In genomic region chr9:113387560-113388230, GRCh38 we compare ENCODE assay signal across 1 cellular context.
A peak's percentile ranks its signal among the peaks of the same experiment; 100 is the strongest.
TF ChIP-seq lines count a peak whose summit lies in the region.

No MANE protein-coding gene starts in this region.

TF ChIP-seq in HepG2, 621 proteins besides CTCF, POLR2A, EP300 and RAD21 (continued from another document and continues in another):
- TF ChIP-seq, protein P1, sequence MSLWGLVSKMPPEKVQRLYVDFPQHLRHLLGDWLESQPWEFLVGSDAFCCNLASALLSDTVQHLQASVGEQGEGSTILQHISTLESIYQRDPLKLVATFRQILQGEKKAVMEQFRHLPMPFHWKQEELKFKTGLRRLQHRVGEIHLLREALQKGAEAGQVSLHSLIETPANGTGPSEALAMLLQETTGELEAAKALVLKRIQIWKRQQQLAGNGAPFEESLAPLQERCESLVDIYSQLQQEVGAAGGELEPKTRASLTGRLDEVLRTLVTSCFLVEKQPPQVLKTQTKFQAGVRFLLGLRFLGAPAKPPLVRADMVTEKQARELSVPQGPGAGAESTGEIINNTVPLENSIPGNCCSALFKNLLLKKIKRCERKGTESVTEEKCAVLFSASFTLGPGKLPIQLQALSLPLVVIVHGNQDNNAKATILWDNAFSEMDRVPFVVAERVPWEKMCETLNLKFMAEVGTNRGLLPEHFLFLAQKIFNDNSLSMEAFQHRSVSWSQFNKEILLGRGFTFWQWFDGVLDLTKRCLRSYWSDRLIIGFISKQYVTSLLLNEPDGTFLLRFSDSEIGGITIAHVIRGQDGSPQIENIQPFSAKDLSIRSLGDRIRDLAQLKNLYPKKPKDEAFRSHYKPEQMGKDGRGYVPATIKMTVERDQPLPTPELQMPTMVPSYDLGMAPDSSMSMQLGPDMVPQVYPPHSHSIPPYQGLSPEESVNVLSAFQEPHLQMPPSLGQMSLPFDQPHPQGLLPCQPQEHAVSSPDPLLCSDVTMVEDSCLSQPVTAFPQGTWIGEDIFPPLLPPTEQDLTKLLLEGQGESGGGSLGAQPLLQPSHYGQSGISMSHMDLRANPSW (CRISPR knock-in tag; IDR thresholded peaks at IDR 0.05; ENCODE audit: borderline replicate concordance), result peak; percentile 81
- TF ChIP-seq ZNF570 (CRISPR knock-in tag; IDR thresholded peaks at IDR 0.05; ENCODE audit: borderline replicate concordance) (no peak), ERF (CRISPR knock-in tag; IDR thresholded peaks at IDR 0.05) (peak; percentile 32; the same call in 1 of the 2 replicates), NFIB (CRISPR knock-in tag; IDR thresholded peaks at IDR 0.05; ENCODE audit: borderline replicate concordance) (no peak), POGK (CRISPR knock-in tag; conservative IDR thresholded peaks at IDR 0.05) (peak; percentile 72; the same call in 1 of the 2 replicates), ZNF335 (CRISPR knock-in tag; IDR thresholded peaks at IDR 0.05) (no peak), ZNF512B (CRISPR knock-in tag; IDR thresholded peaks at IDR 0.05; ENCODE audit: borderline replicate concordance) (no peak), ZFP36L1 (CRISPR knock-in tag; IDR thresholded peaks at IDR 0.05) (no peak), HMG20A (CRISPR knock-in tag; IDR thresholded peaks at IDR 0.05; ENCODE audit: borderline replicate concordance) (peak; percentile 55), ZNF547 (CRISPR knock-in tag; IDR thresholded peaks at IDR 0.05) (0 out of 2 replicates have a peak, but pooled peaks have one; percentile 10), ZNF772 (CRISPR knock-in tag; IDR thresholded peaks at IDR 0.05) (no peak; the same call in 1 of the 2 replicates), SMAD9 (CRISPR knock-in tag; IDR thresholded peaks at IDR 0.05) (no peak), ZNF770 (CRISPR knock-in tag; IDR thresholded peaks at IDR 0.05) (no peak), RBFOX2 (IDR thresholded peaks at IDR 0.05; ENCODE audit: low read depth, low read length) (0 out of 2 replicates have a peak, but pooled peaks have one; percentile 11), NR2F6 (IDR thresholded peaks at IDR 0.05) (peak; percentile 82), NR2F6 (CRISPR knock-in tag; IDR thresholded peaks at IDR 0.05) (peak; percentile 84), ZNF83 (CRISPR knock-in tag; IDR thresholded peaks at IDR 0.05; ENCODE audit: borderline replicate concordance) (no peak), U2AF1 (optimal IDR thresholded peaks at IDR 0.05; ENCODE audit: low read depth, low read length) (no peak), ONECUT2 (CRISPR knock-in tag; IDR thresholded peaks at IDR 0.05) (peak; percentile 99), HMGXB4 (CRISPR knock-in tag; IDR thresholded peaks at IDR 0.05; ENCODE audit: borderline replicate concordance in 1 of 2, low read depth in 1 of 2) (peak in 1 of 2 experiments; percentile 25; a peak in 1 of 4 replicates), ZBTB8A (CRISPR knock-in tag; IDR thresholded peaks at IDR 0.05; ENCODE audit: borderline replicate concordance, low read depth) (no peak), TCF7 (IDR thresholded peaks at IDR 0.05; ENCODE audit: low read depth) (no peak), TRIM24 (CRISPR knock-in tag; IDR thresholded peaks at IDR 0.05) (no peak), ZNF44 (CRISPR knock-in tag; IDR thresholded peaks at IDR 0.05) (no peak), NR2C2 (CRISPR knock-in tag; IDR thresholded peaks at IDR 0.05; ENCODE audit: borderline replicate concordance) (peak; percentile 89), FOXK2 (IDR thresholded peaks at IDR 0.05) (no peak), BRD4 (CRISPR knock-in tag; IDR thresholded peaks at IDR 0.05) (peak; percentile 73; the same call in 1 of the 2 replicates), ZEB1 (IDR thresholded peaks at IDR 0.05; ENCODE audit: insufficient replicate concordance, low read depth) (peak; percentile 20), CHD2 (IDR thresholded peaks at IDR 0.05; ENCODE audit: low read depth, low read length) (no peak), ZMAT3 (CRISPR knock-in tag; conservative IDR thresholded peaks at IDR 0.05) (peak; percentile 51; the same call in 1 of the 2 replicates), ZNF33A (CRISPR knock-in tag; IDR thresholded peaks at IDR 0.05; ENCODE audit: borderline replicate concordance) (no peak), TRIM22 (IDR thresholded peaks at IDR 0.05) (no peak)
- TF ChIP-seq, protein P2, sequence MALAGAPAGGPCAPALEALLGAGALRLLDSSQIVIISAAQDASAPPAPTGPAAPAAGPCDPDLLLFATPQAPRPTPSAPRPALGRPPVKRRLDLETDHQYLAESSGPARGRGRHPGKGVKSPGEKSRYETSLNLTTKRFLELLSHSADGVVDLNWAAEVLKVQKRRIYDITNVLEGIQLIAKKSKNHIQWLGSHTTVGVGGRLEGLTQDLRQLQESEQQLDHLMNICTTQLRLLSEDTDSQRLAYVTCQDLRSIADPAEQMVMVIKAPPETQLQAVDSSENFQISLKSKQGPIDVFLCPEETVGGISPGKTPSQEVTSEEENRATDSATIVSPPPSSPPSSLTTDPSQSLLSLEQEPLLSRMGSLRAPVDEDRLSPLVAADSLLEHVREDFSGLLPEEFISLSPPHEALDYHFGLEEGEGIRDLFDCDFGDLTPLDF (CRISPR knock-in tag; IDR thresholded peaks at IDR 0.05), result no peak; the same call in 1 of the 2 replicates
- TF ChIP-seq, protein P3, sequence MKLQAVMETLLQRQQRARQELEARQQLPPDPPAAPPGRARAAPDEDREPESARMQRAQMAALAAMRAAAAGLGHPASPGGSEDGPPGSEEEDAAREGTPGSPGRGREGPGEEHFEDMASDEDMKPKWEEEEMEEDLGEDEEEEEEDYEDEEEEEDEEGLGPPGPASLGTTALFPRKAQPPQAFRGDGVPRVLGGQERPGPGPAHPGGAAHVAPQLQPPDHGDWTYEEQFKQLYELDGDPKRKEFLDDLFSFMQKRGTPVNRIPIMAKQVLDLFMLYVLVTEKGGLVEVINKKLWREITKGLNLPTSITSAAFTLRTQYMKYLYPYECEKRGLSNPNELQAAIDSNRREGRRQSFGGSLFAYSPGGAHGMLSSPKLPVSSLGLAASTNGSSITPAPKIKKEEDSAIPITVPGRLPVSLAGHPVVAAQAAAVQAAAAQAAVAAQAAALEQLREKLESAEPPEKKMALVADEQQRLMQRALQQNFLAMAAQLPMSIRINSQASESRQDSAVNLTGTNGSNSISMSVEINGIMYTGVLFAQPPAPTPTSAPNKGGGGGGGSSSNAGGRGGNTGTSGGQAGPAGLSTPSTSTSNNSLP (IDR thresholded peaks at IDR 0.05; ENCODE audit: low read depth, low read length), result peak; percentile 85
- TF ChIP-seq, protein P4, sequence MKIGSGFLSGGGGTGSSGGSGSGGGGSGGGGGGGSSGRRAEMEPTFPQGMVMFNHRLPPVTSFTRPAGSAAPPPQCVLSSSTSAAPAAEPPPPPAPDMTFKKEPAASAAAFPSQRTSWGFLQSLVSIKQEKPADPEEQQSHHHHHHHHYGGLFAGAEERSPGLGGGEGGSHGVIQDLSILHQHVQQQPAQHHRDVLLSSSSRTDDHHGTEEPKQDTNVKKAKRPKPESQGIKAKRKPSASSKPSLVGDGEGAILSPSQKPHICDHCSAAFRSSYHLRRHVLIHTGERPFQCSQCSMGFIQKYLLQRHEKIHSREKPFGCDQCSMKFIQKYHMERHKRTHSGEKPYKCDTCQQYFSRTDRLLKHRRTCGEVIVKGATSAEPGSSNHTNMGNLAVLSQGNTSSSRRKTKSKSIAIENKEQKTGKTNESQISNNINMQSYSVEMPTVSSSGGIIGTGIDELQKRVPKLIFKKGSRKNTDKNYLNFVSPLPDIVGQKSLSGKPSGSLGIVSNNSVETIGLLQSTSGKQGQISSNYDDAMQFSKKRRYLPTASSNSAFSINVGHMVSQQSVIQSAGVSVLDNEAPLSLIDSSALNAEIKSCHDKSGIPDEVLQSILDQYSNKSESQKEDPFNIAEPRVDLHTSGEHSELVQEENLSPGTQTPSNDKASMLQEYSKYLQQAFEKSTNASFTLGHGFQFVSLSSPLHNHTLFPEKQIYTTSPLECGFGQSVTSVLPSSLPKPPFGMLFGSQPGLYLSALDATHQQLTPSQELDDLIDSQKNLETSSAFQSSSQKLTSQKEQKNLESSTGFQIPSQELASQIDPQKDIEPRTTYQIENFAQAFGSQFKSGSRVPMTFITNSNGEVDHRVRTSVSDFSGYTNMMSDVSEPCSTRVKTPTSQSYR (CRISPR knock-in tag; IDR thresholded peaks at IDR 0.05; ENCODE audit: borderline replicate concordance), result no peak
- TF ChIP-seq, protein P5, sequence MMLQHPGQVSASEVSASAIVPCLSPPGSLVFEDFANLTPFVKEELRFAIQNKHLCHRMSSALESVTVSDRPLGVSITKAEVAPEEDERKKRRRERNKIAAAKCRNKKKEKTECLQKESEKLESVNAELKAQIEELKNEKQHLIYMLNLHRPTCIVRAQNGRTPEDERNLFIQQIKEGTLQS (CRISPR knock-in tag; IDR thresholded peaks at IDR 0.05), result no peak
- TF ChIP-seq, protein P6, sequence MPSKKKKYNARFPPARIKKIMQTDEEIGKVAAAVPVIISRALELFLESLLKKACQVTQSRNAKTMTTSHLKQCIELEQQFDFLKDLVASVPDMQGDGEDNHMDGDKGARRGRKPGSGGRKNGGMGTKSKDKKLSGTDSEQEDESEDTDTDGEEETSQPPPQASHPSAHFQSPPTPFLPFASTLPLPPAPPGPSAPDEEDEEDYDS (CRISPR knock-in tag; IDR thresholded peaks at IDR 0.05), result peak; percentile 86
- TF ChIP-seq, protein P7, sequence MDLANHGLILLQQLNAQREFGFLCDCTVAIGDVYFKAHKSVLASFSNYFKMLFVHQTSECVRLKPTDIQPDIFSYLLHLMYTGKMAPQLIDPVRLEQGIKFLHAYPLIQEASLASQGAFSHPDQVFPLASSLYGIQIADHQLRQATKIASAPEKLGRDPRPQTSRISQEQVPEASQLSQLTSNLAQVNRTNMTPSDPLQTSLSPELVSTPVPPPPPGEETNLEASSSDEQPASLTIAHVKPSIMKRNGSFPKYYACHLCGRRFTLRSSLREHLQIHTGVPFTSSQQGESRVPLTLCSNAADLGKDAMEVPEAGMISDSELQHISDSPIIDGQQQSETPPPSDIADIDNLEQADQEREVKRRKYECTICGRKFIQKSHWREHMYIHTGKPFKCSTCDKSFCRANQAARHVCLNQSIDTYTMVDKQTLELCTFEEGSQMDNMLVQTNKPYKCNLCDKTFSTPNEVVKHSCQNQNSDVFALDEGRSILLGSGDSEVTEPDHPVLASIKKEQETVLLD (CRISPR knock-in tag; IDR thresholded peaks at IDR 0.05; ENCODE audit: low read depth), result no peak
